8 cellular contexts compared by ENCODE assay signal in genomic region chr7:50696810-50697582, GRCh38.
DNase-seq lines count a peak whose midpoint lies in the region; ATAC-seq and TF ChIP-seq lines count a peak whose summit lies in the region.

No MANE protein-coding gene starts in this region.

- H3K4me1 ChIP-seq in foreskin keratinocyte: no peaks in the 10 kb centered on the region

- peak; percentile 6 for DNase-seq in stimulated activated CD4-positive, alpha-beta T cell treated with anti-CD3 and anti-CD28 coated beads, Interleukin-1b, Interleukin-23, amount 100 ng/mL, for 48 hours
- DNase-seq in stimulated activated CD4-positive, alpha-beta T cell treated with anti-CD3 and anti-CD28 coated beads, Interleukin-12 subunit alpha, Interleukin-12 subunit beta, amount 100 ng/mL, for 4 hours: no peak
- peak; percentile 5 for DNase-seq in SIG-M5 (lab: John Stamatoyannopoulos, UW)
- DNase-seq in foreskin keratinocyte: no peak
- DNase-seq in activated gamma-delta T cell (lab: John Stamatoyannopoulos, UW): no peak
- DNase-seq in C1 segment of cervical spinal cord (lab: John Stamatoyannopoulos, UW): no peak
- DNase-seq in activated T-cell treated with anti-CD3 and anti-CD28 coated beads, Interleukin-2, amount 50 U/mL, for 1 hour: no peak

- TF ChIP-seq CTCF in foreskin keratinocyte (conservative IDR thresholded peaks at IDR 0.05): peak; percentile 64

- no peak overlapping the region for H3K27ac ChIP-seq in foreskin keratinocyte

- ATAC-seq in foreskin keratinocyte: peak; percentile 54
- ATAC-seq in HG03025 (IDR thresholded peaks at IDR 0.05; ENCODE audit: low FRiP score, unreplicated experiment): no peak

- H3K27me3 ChIP-seq in foreskin keratinocyte: no peaks in the 10 kb centered on the region

Comparison
In these comparisons a context has a peak if more than half of its experiments do, and no peak if none do; other contexts are left out.
1. DNase-seq: peak in stimulated activated CD4-positive, alpha-beta T cell treated with anti-CD3 and anti-CD28 coated beads, Interleukin-1b, Interleukin-23, amount 100 ng/mL, for 48 hours (single experiment) and SIG-M5 (single experiment); none in stimulated activated CD4-positive, alpha-beta T cell treated with anti-CD3 and anti-CD28 coated beads, Interleukin-12 subunit alpha, Interleukin-12 subunit beta, amount 100 ng/mL, for 4 hours (single experiment), foreskin keratinocyte (0 of 2), activated gamma-delta T cell (single experiment), C1 segment of cervical spinal cord (0 of 14) and activated T-cell treated with anti-CD3 and anti-CD28 coated beads, Interleukin-2, amount 50 U/mL, for 1 hour (single experiment).